In genomic region chr17:16438557-16439302, GRCh38 we compare ENCODE assay signal across 8 cellular contexts. TPM values are rescaled to one million over a fixed set of nuclear protein-coding genes. Genes with fewer than 3 reads are reported as not detected.
DNase-seq lines count a peak whose midpoint lies in the region; ATAC-seq, FAIRE-seq and TF ChIP-seq lines count a peak whose summit lies in the region.

No MANE protein-coding gene starts in this region.

- DNase-seq in BJ (ENCODE audit: low read depth) (peak; percentile 99), GM19240 (ENCODE audit: insufficient read length, low spot score) (peak; percentile 99), NCI-H524 (lab: John Stamatoyannopoulos, UW) (peak; percentile 100), kidney tubule cell (ENCODE audit: low spot score) (peak; percentile 100)
- DNase-seq in activated CD4-positive, alpha-beta T cell treated with anti-CD3 and anti-CD28 coated beads for 4 hours = peak; percentile 93 to 96
- peak; percentile 83 to 89 for DNase-seq in stimulated activated CD4-positive, alpha-beta T cell treated with anti-CD3 and anti-CD28 coated beads, Interleukin-1b, Interleukin-23, amount 100 ng/mL, for 1 hour (ENCODE audit: low read depth in 2 of 2)

- peak; percentile 78 for ATAC-seq in HG03457 (IDR thresholded peaks at IDR 0.05; ENCODE audit: unreplicated experiment)

- FAIRE-seq in colon (lab: Jason Lieb, UNC) = peak; percentile 66

- H3K36me3 ChIP-seq in BJ (ENCODE audit: control insufficient read depth, insufficient read depth, low read length) = peaks cover 22% of the 10 kb centered on the region

- no peak for TF ChIP-seq CTCF in BJ (IDR thresholded peaks at IDR 0.05; ENCODE audit: insufficient read depth, low read depth, low read length)

- CTCF ChIA-PET in BJ (lab: Yijun Ruan, JAX) = interaction anchor here (0.6 to 1.9 kb wide), 9 partner anchors 10 to 412 kb away, joined by 3 to 15 read pairs (median 5); no protein-coding TSS in a partner anchor

- no peaks in the 10 kb centered on the region for H3K27me3 ChIP-seq in BJ (ENCODE audit: control insufficient read depth, insufficient read depth, low read length)

- H3K4me3 ChIP-seq in BJ (ENCODE audit: low read depth, low read length) = peak overlapping the region; percentile 94

- POLR2A ChIA-PET in BJ (lab: Charles Lee) = interaction anchor here (0.6 to 1.3 kb wide), 8 partner anchors 9 to 97 kb away, joined by 3 to 7 read pairs (median 3); no protein-coding TSS in a partner anchor

RNA-seq across cellular contexts. Expression of gene TRPV2, which starts 23.4 kb away (rescaled TPM):
- polyA plus RNA-seq in BJ (2011; rRNA removed) = 4.0 and 7.9 TPM in 2 replicates
- 5.9 and 15.0 TPM in 2 replicates for polyA minus RNA-seq in BJ (2011; rRNA and poly(A)+ RNA removed)

RNA-seq across cellular contexts. Expression of gene LRRC75A, which starts 53.3 kb away (rescaled TPM):
- polyA plus RNA-seq in BJ (2011; rRNA removed) = 0.82 and 1.3 TPM in 2 replicates
- 0.33 and 0.36 TPM in 2 replicates for polyA minus RNA-seq in BJ (2011; rRNA and poly(A)+ RNA removed)

RNA-seq across cellular contexts. Expression of gene UBB, which starts 57.8 kb away (rescaled TPM):
- polyA plus RNA-seq in BJ (2011; rRNA removed) = 3,195 and 3,417 TPM in 2 replicates
- 1,408 and 2,496 TPM in 2 replicates for polyA minus RNA-seq in BJ (2011; rRNA and poly(A)+ RNA removed)

Comparison
In these comparisons a context has a peak if more than half of its experiments do, and no peak if none do; other contexts are left out.
1. Peak in every context shown above with its lines: DNase-seq, ATAC-seq and H3K4me3 ChIP-seq.